8 cellular contexts compared by ENCODE assay signal in genomic region chr15:31483924-31484368, GRCh38.
A peak's percentile ranks its signal among the peaks of the same experiment; 100 is the strongest.
DNase-seq lines count a peak whose midpoint lies in the region; ATAC-seq lines count a peak whose summit lies in the region.

No MANE protein-coding gene starts in this region.

- H3K27me3 Mint-ChIP-seq in activated CD4-positive, alpha-beta memory T cell treated with anti-CD3 and anti-CD28 coated beads, Interleukin-2, amount 10 ng/mL, durations not matched to agents 7 days and 5 days, result peaks cover 7% of the 10 kb centered on the region
- peaks cover 69% of the 10 kb centered on the region for H3K27me3 Mint-ChIP-seq in dendritic cell treated with granulocyte-macrophage colony-stimulating factor and Interleukin-4, amounts not matched to agents 40 ng/mL and 50 ng/mL, for 4 days

- ATAC-seq in GM18498 (IDR thresholded peaks at IDR 0.05; ENCODE audit: unreplicated experiment) (peak; percentile 13), GM21526 (IDR thresholded peaks at IDR 0.05; ENCODE audit: low FRiP score, unreplicated experiment) (no peak), GM21515 (IDR thresholded peaks at IDR 0.05; ENCODE audit: unreplicated experiment) (no peak)

- H3K4me3 Mint-ChIP-seq in activated CD4-positive, alpha-beta memory T cell treated with anti-CD3 and anti-CD28 coated beads, Interleukin-2, amount 10 ng/mL, durations not matched to agents 7 days and 5 days, result peak overlapping the region; percentile 76
- H3K4me3 Mint-ChIP-seq in dendritic cell treated with granulocyte-macrophage colony-stimulating factor and Interleukin-4, amounts not matched to agents 40 ng/mL and 50 ng/mL, for 4 days, result peak overlapping the region; percentile 60

- intact Hi-C loops in dendritic cell treated with granulocyte-macrophage colony-stimulating factor and Interleukin-4, amounts not matched to agents 40 ng/mL and 50 ng/mL, for 4 days (cut with micrococcal nuclease), result loop anchor here (10.0 kb wide), 1 partner anchor 119 kb away; no protein-coding TSS in a partner anchor

- DNase-seq in activated CD4-positive, alpha-beta memory T cell treated with anti-CD3 and anti-CD28 coated beads, Interleukin-2, amount 10 ng/mL, durations not matched to agents 7 days and 5 days, result peak; percentile 44
- peak; percentile 55 for DNase-seq in stimulated activated CD4-positive, alpha-beta T cell treated with anti-CD3 and anti-CD28 coated beads, Interleukin-15, amount 100 ng/mL, for 24 hours
- no peak for DNase-seq in medulla oblongata (ENCODE audit: extremely low spot score)
- DNase-seq in anterior cingulate cortex (lab: John Stamatoyannopoulos, UW), result no peak

- peaks cover 28% of the 10 kb centered on the region for H3K36me3 Mint-ChIP-seq in activated CD4-positive, alpha-beta memory T cell treated with anti-CD3 and anti-CD28 coated beads, Interleukin-2, amount 10 ng/mL, durations not matched to agents 7 days and 5 days (ENCODE audit: low read depth)
- peaks cover 5% of the 10 kb centered on the region for H3K36me3 Mint-ChIP-seq in dendritic cell treated with granulocyte-macrophage colony-stimulating factor and Interleukin-4, amounts not matched to agents 40 ng/mL and 50 ng/mL, for 4 days (ENCODE audit: low read depth)

- CTCF ChIA-PET in activated CD4-positive, alpha-beta memory T cell treated with anti-CD3 and anti-CD28 coated beads, Interleukin-2, amount 10 ng/mL, durations not matched to agents 7 days and 5 days (lab: Charles Lee), result interaction anchor here (1.2 to 3.0 kb wide), 8 partner anchors 11 to 220 kb away, joined by 3 to 21 read pairs (median 6); no protein-coding TSS in a partner anchor

- H3K4me1 Mint-ChIP-seq in activated CD4-positive, alpha-beta memory T cell treated with anti-CD3 and anti-CD28 coated beads, Interleukin-2, amount 10 ng/mL, durations not matched to agents 7 days and 5 days, result peaks cover 69% of the 10 kb centered on the region
- H3K4me1 Mint-ChIP-seq in dendritic cell treated with granulocyte-macrophage colony-stimulating factor and Interleukin-4, amounts not matched to agents 40 ng/mL and 50 ng/mL, for 4 days (ENCODE audit: low read depth), result peaks cover 16% of the 10 kb centered on the region

- POLR2A ChIA-PET in activated CD4-positive, alpha-beta memory T cell treated with anti-CD3 and anti-CD28 coated beads, Interleukin-2, amount 10 ng/mL, durations not matched to agents 7 days and 5 days (lab: Charles Lee), result interaction anchor here (0.6 to 4.4 kb wide), 14 partner anchors 9 to 269 kb away, joined by 3 to 48 read pairs (median 7); partner anchors contain the start of gene KLF13

- H3K9me3 Mint-ChIP-seq in activated CD4-positive, alpha-beta memory T cell treated with anti-CD3 and anti-CD28 coated beads, Interleukin-2, amount 10 ng/mL, durations not matched to agents 7 days and 5 days, result no peaks in the 10 kb centered on the region
- no peaks in the 10 kb centered on the region for H3K9me3 Mint-ChIP-seq in dendritic cell treated with granulocyte-macrophage colony-stimulating factor and Interleukin-4, amounts not matched to agents 40 ng/mL and 50 ng/mL, for 4 days

- H3K27ac Mint-ChIP-seq in activated CD4-positive, alpha-beta memory T cell treated with anti-CD3 and anti-CD28 coated beads, Interleukin-2, amount 10 ng/mL, durations not matched to agents 7 days and 5 days, result peak overlapping the region; percentile 69
- H3K27ac Mint-ChIP-seq in dendritic cell treated with granulocyte-macrophage colony-stimulating factor and Interleukin-4, amounts not matched to agents 40 ng/mL and 50 ng/mL, for 4 days, result no peak overlapping the region

Comparison
In these comparisons a context has a peak if more than half of its experiments do, and no peak if none do; other contexts are left out.
1. DNase-seq: peak in activated CD4-positive, alpha-beta memory T cell treated with anti-CD3 and anti-CD28 coated beads, Interleukin-2, amount 10 ng/mL, durations not matched to agents 7 days and 5 days (single experiment) and stimulated activated CD4-positive, alpha-beta T cell treated with anti-CD3 and anti-CD28 coated beads, Interleukin-15, amount 100 ng/mL, for 24 hours (single experiment); none in medulla oblongata (single experiment) and anterior cingulate cortex (0 of 58).